Comparison of ENCODE assay signal across 1 cellular context in the genomic region with DNA sequence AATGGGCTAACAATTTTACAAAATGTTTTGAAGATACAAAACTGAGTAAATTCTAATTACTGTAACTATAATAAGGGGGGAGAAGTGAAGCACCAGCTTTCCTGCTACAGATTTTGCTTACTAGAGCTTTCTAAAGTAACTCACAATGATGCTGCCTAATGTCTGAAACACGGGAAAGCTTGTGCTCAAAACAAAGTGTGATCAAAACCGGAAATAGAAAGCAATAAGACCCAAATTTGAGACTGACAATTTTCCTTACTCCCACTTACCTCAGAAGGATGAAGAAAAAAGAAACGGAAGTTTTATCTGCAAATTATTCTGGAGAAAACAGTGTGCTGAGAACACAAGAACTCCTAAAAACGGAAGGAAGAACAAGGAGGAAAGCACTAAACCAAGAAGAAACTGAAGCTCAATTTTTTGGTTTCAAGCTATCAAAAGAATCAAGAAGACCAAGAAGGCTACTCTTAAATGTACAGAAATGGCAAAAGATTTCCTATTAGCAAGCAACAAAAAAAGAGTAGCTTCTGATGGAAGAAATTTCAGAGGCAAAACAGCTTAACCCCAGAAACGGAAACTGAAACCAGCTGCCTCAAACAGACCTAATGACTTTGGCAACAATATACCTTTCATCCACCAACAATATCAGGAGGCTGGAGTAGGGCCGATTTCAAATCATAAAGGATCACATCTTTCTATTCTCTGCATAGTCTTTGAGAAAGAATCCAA.
TF ChIP-seq lines count a peak whose summit lies in the region.

No MANE protein-coding gene starts in this region.

TF ChIP-seq in K562, 482 proteins besides CTCF, POLR2A, EP300 and RAD21 (continues in another document):
- no peak for TF ChIP-seq MAFF (IDR thresholded peaks at IDR 0.05; ENCODE audit: low read length)
- no peak for TF ChIP-seq ZNF121 (CRISPR knock-in tag; conservative IDR thresholded peaks at IDR 0.05)
- TF ChIP-seq, protein P1, sequence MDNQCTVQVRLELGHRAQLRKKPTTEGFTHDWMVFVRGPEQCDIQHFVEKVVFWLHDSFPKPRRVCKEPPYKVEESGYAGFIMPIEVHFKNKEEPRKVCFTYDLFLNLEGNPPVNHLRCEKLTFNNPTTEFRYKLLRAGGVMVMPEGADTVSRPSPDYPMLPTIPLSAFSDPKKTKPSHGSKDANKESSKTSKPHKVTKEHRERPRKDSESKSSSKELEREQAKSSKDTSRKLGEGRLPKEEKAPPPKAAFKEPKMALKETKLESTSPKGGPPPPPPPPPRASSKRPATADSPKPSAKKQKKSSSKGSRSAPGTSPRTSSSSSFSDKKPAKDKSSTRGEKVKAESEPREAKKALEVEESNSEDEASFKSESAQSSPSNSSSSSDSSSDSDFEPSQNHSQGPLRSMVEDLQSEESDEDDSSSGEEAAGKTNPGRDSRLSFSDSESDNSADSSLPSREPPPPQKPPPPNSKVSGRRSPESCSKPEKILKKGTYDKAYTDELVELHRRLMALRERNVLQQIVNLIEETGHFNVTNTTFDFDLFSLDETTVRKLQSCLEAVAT (IDR thresholded peaks at IDR 0.05) = 0 out of 4 replicates have a peak, but pooled peaks of 1 of the 2 experiments have one; percentile 16
- TF ChIP-seq L3MBTL2 (IDR thresholded peaks at IDR 0.05) = 0 out of 2 replicates have a peak, but pooled peaks have one; percentile 4
- TF ChIP-seq ZFP36 (IDR thresholded peaks at IDR 0.05; ENCODE audit: low read depth, low read length, partially characterized antibody) = no peak
- no peak for TF ChIP-seq HNRNPH1 (optimal IDR thresholded peaks at IDR 0.05; ENCODE audit: low read depth, low read length)
- no peak for TF ChIP-seq DPF2 (IDR thresholded peaks at IDR 0.05)
- no peak for TF ChIP-seq BRF1 (IDR thresholded peaks at IDR 0.05; ENCODE audit: borderline replicate concordance, extremely low read depth, insufficient read length)
- TF ChIP-seq NR2C2 (CRISPR knock-in tag; IDR thresholded peaks at IDR 0.05) = no peak
- TF ChIP-seq NR2C2 (tag; IDR thresholded peaks at IDR 0.05) = no peak
- no peak for TF ChIP-seq TARDBP (IDR thresholded peaks at IDR 0.05)
- no peak for TF ChIP-seq E2F1 (CRISPR knock-in tag; IDR thresholded peaks at IDR 0.05)
- TF ChIP-seq KDM2B (CRISPR knock-in tag; IDR thresholded peaks at IDR 0.05) = no peak
- TF ChIP-seq HDAC1 (IDR thresholded peaks at IDR 0.05) = 0 out of 4 replicates have a peak, but pooled peaks of 1 of the 2 experiments have one; percentile 15
- no peak for TF ChIP-seq POLR2G (IDR thresholded peaks at IDR 0.05; ENCODE audit: low read depth, low read length)
- TF ChIP-seq ZBTB40 (IDR thresholded peaks at IDR 0.05) = no peak
- no peak for TF ChIP-seq ZBTB40 (CRISPR knock-in tag; IDR thresholded peaks at IDR 0.05)
- no peak for TF ChIP-seq POLR3G (IDR thresholded peaks at IDR 0.05; ENCODE audit: extremely low read depth, insufficient read length, insufficient replicate concordance)
- no peak for TF ChIP-seq EWSR1 (IDR thresholded peaks at IDR 0.05; ENCODE audit: borderline replicate concordance, low read depth, partially characterized antibody)
- TF ChIP-seq, protein P2, sequence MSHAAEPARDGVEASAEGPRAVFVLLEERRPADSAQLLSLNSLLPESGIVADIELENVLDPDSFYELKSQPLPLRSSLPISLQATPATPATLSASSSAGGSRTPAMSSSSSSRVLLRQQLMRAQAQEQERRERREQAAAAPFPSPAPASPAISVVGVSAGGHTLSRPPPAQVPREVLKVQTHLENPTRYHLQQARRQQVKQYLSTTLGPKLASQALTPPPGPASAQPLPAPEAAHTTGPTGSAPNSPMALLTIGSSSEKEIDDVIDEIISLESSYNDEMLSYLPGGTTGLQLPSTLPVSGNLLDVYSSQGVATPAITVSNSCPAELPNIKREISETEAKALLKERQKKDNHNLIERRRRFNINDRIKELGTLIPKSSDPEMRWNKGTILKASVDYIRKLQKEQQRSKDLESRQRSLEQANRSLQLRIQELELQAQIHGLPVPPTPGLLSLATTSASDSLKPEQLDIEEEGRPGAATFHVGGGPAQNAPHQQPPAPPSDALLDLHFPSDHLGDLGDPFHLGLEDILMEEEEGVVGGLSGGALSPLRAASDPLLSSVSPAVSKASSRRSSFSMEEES (CRISPR knock-in tag; IDR thresholded peaks at IDR 0.05) = no peak
- TF ChIP-seq ZZZ3 (IDR thresholded peaks at IDR 0.05) = no peak
- TF ChIP-seq SRF (CRISPR knock-in tag; IDR thresholded peaks at IDR 0.05) = 0 out of 4 replicates have a peak, but pooled peaks of 1 of the 2 experiments have one; percentile 43
- TF ChIP-seq TAF9B (IDR thresholded peaks at IDR 0.05; ENCODE audit: partially characterized antibody) = no peak
- TF ChIP-seq EZH2 (IDR thresholded peaks at IDR 0.05; ENCODE audit: borderline replicate concordance, low read depth, low read length) = no peak
- no peak for TF ChIP-seq DDX20 (tag; IDR thresholded peaks at IDR 0.05; ENCODE audit: low read depth)
- TF ChIP-seq FOXA1 (IDR thresholded peaks at IDR 0.05; ENCODE audit: borderline replicate concordance) = no peak
- no peak for TF ChIP-seq BRCA1 (IDR thresholded peaks at IDR 0.05)
- no peak for TF ChIP-seq BRCA1 (CRISPR knock-in tag; IDR thresholded peaks at IDR 0.05)
- TF ChIP-seq TBL1XR1 (IDR thresholded peaks at IDR 0.05; ENCODE audit: low read length in 2 of 2) = 0 out of 4 replicates have a peak, but pooled peaks of 1 of the 2 experiments have one; percentile 23
- TF ChIP-seq ADNP (tag; IDR thresholded peaks at IDR 0.05) = 0 out of 2 replicates have a peak, but pooled peaks have one; percentile 4
- peak; percentile 1; the same call in 1 of the 2 replicates for TF ChIP-seq ZNF316 (IDR thresholded peaks at IDR 0.05)
- TF ChIP-seq ZNF217 (CRISPR knock-in tag; IDR thresholded peaks at IDR 0.05) = no peak
- TF ChIP-seq ZNF41 (CRISPR knock-in tag; conservative IDR thresholded peaks at IDR 0.05) = no peak
- TF ChIP-seq FOXK2 (conservative IDR thresholded peaks at IDR 0.05 in 1 of 2, IDR thresholded peaks at IDR 0.05 in 1 of 2; ENCODE audit: low read depth in 2 of 2) = no peak
- TF ChIP-seq PML (IDR thresholded peaks at IDR 0.05; ENCODE audit: low read length) = 0 out of 2 replicates have a peak, but pooled peaks have one; percentile 24
- TF ChIP-seq NEUROD1 (IDR thresholded peaks at IDR 0.05; ENCODE audit: borderline replicate concordance, low read depth, low read length, partially characterized antibody) = no peak
- TF ChIP-seq ELF1 (tag; IDR thresholded peaks at IDR 0.05) = peak; percentile 34; the same call in 1 of the 2 replicates
- no peak for TF ChIP-seq ZBTB12 (CRISPR knock-in tag; IDR thresholded peaks at IDR 0.05)
- no peak for TF ChIP-seq ZNF740 (CRISPR knock-in tag; IDR thresholded peaks at IDR 0.05)
- TF ChIP-seq ZNF740 (tag; IDR thresholded peaks at IDR 0.05) = no peak
- 0 out of 2 replicates have a peak, but pooled peaks have one; percentile 28 for TF ChIP-seq ETV1 (tag; conservative IDR thresholded peaks at IDR 0.05; ENCODE audit: low read depth)
- TF ChIP-seq MCM5 (IDR thresholded peaks at IDR 0.05; ENCODE audit: low read depth) = no peak
- no peak for TF ChIP-seq MITF (IDR thresholded peaks at IDR 0.05)
- no peak for TF ChIP-seq CHD2 (IDR thresholded peaks at IDR 0.05; ENCODE audit: low read depth, low read length)
- 0 out of 2 replicates have a peak, but pooled peaks have one; percentile 2 for TF ChIP-seq TOE1 (IDR thresholded peaks at IDR 0.05; ENCODE audit: borderline replicate concordance)
- no peak for TF ChIP-seq TOE1 (CRISPR knock-in tag; IDR thresholded peaks at IDR 0.05; ENCODE audit: borderline replicate concordance, low read depth)
